In the genomic region with DNA sequence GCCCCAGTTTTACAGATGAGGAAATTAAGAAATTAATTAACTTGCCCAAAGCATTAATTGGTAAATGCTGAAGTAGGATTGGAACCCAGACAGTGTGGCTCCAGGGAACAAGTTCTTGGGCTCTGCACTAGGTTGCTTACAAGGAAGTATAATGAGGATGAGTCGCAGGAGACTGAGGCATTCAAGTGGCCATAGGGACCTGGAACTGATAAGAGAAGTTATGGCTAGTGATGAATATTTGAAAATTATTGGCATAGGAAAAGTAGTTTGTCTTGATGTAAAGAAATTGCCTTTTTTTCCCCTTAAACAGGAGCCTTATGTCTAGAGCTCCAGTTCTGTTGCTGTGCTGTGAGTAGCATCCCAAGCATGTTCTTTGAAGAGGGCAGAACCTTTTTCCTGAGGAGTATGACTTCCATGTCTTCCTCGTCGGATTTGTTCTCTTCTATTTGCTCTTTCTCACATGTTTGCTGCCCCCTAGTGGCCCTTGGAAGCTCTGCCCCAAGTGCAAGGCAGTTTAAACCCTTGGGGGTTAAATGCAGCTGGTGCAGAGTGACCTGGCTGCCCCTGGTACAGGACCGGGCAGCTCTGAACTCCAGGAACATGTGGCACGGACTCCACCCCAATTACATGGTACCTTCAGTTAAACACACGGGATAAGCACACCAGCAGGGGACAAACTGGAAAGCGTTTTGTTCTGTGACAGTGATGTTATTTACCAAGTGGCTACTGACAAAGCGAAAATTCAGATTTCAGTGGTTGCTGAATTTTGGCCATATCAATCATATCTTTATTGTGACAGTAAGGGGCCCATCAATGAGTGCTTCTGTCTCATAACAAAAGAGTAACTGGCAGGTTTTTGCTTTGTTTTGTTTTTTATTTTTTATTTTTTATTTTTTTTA, we compare ENCODE assay signal across 8 cellular contexts.
DNase-seq lines count a peak whose midpoint lies in the region; ATAC-seq, FAIRE-seq and TF ChIP-seq lines count a peak whose summit lies in the region.

No MANE protein-coding gene starts in this region.

- no peak overlapping the region for H3K9ac ChIP-seq in endothelial cell of umbilical vein (replicated peaks; ENCODE audit: extremely low read depth, insufficient read depth, low read length)

- no peaks in the 10 kb centered on the region for H3K4me1 ChIP-seq in endothelial cell of umbilical vein (ENCODE audit: control insufficient read depth, extremely low read depth, insufficient read depth, low read length)

- H3K4me2 ChIP-seq in endothelial cell of umbilical vein (ENCODE audit: insufficient read depth, low read length) = no peak overlapping the region

- peak; percentile 73 for ATAC-seq in GM18907 (IDR thresholded peaks at IDR 0.05; ENCODE audit: unreplicated experiment)

- H3K4me3 ChIP-seq in AG10803 (ENCODE audit: low read length) (no peak overlapping the region), endothelial cell of umbilical vein (replicated peaks in 1 of 3; ENCODE audit: insufficient read depth in 1 of 3, low read depth in 1 of 3, low read length in 3 of 3) (no peak overlapping the region)

- H3K9me1 ChIP-seq in endothelial cell of umbilical vein (replicated peaks; ENCODE audit: control insufficient read depth, extremely low read depth, insufficient read depth, low read length) = no peaks in the 10 kb centered on the region

- no peak overlapping the region for H3K27ac ChIP-seq in endothelial cell of umbilical vein (ENCODE audit: insufficient read depth, low read depth, low read length)

- intact Hi-C loops in endothelial cell of umbilical vein (cut with micrococcal nuclease) = loop anchor here (1.0 kb wide), 6 partner anchors 84 to 1321 kb away; no protein-coding TSS in a partner anchor

- dilution Hi-C loops in endothelial cell of umbilical vein (cut with MboI; ENCODE audit: extremely low pct_ligation_motif_present, low sequenced_read_pairs) = no loop called here

- peak; percentile 85 for FAIRE-seq in endothelial cell of umbilical vein (lab: Jason Lieb, UNC)

- no peaks in the 10 kb centered on the region for H3K9me3 ChIP-seq in endothelial cell of umbilical vein (replicated peaks; ENCODE audit: control insufficient read depth, insufficient read depth, low read length)

- POLR2A ChIA-PET in endothelial cell of umbilical vein (lab: Charles Lee) = no interaction called here

- no peak overlapping the region for H2AFZ ChIP-seq in endothelial cell of umbilical vein (ENCODE audit: low read depth, low read length)

- BruUV-seq in endothelial cell of umbilical vein (replicated peaks; lab: Mats Ljungman, UMichigan) = no TSS peak

- no peaks in the 10 kb centered on the region for H4K20me1 ChIP-seq in endothelial cell of umbilical vein (replicated peaks; ENCODE audit: control insufficient read depth, extremely low read depth, insufficient read depth, low read length)

- no peaks in the 10 kb centered on the region for H3K79me2 ChIP-seq in endothelial cell of umbilical vein (ENCODE audit: control insufficient read depth, insufficient read depth, low read length)

- H3K36me3 ChIP-seq in endothelial cell of umbilical vein (ENCODE audit: control insufficient read depth in 2 of 2, extremely low read depth in 1 of 2, insufficient read depth in 2 of 2, low read length in 2 of 2) = no peaks in the 10 kb centered on the region

- peak; percentile 93 for TF ChIP-seq CTCF in AG10803 (conservative IDR thresholded peaks at IDR 0.05; ENCODE audit: low read length)
- peak; percentile 90 to 91 for TF ChIP-seq CTCF in endothelial cell of umbilical vein (IDR thresholded peaks at IDR 0.05; ENCODE audit: extremely low read depth in 1 of 2, insufficient read depth in 1 of 2, low read depth in 1 of 2, low read length in 2 of 2)

- peak; percentile 89 for DNase-seq in AG10803 (ENCODE audit: low read depth)
- peak; percentile 73 for DNase-seq in HK-2 (ENCODE audit: unreplicated experiment)
- peak; percentile 38 to 44 for DNase-seq in NOMO-1 (lab: John Stamatoyannopoulos, UW; ENCODE audit: unreplicated experiment in 2 of 2)
- DNase-seq in activated CD8-positive, alpha-beta memory T cell treated with anti-CD3 and anti-CD28 coated beads for 4 hours (ENCODE audit: low read depth in 2 of 2) = peak; percentile 34 to 35
- DNase-seq in endothelial cell of umbilical vein (ENCODE audit: low read depth, low spot score) = peak; percentile 70
- peak; percentile 59 for DNase-seq in mucosa of gallbladder (ENCODE audit: low spot score)
- DNase-seq in stimulated activated CD8-positive, alpha-beta memory T cell treated with anti-CD3 and anti-CD28 coated beads, Interleukin-4, amount 100 ng/mL, for 48 hours = peak; percentile 78

- no peak for TF ChIP-seq POLR2A in endothelial cell of umbilical vein (IDR thresholded peaks at IDR 0.05; ENCODE audit: low read depth, low read length)

- peaks cover 3 to 7% of the 10 kb centered on the region in 2 experiments for H3K27me3 ChIP-seq in endothelial cell of umbilical vein (ENCODE audit: control insufficient read depth in 2 of 2, insufficient read depth in 2 of 2, low read length in 2 of 2)

- CTCF ChIA-PET in endothelial cell of umbilical vein (lab: Charles Lee) = interaction anchor here (0.6 to 4.7 kb wide), 41 partner anchors 9 to 1320 kb away, joined by 3 to 68 read pairs (median 5); partner anchors contain the start of genes MRPL32, PSMA2 and STK17A

TF ChIP-seq in endothelial cell of umbilical vein, 7 proteins besides CTCF, POLR2A, EP300 and RAD21:
- no peak for TF ChIP-seq EZH2 (IDR thresholded peaks at IDR 0.05; ENCODE audit: borderline replicate concordance, low read depth, low read length, severe bottlenecking)
- no peak for TF ChIP-seq POLR2AphosphoS5 (IDR thresholded peaks at IDR 0.05; ENCODE audit: insufficient read depth, low read depth, low read length)

Comparison
In these comparisons a context has a peak if more than half of its experiments do, and no peak if none do; other contexts are left out.
1. DNase-seq: peak in every context shown above with its lines; median percentile 89 in AG10803; 78 in stimulated activated CD8-positive, alpha-beta memory T cell treated with anti-CD3 and anti-CD28 coated beads, Interleukin-4, amount 100 ng/mL, for 48 hours; 73 in HK-2; 70 in endothelial cell of umbilical vein; 59 in mucosa of gallbladder; 41 in NOMO-1; 34 in activated CD8-positive, alpha-beta memory T cell treated with anti-CD3 and anti-CD28 coated beads for 4 hours.